Comparison of ENCODE assay signal across 28 cellular contexts in genomic region chr2:233756429-233757081, GRCh38. TPM values are rescaled to one million over a fixed set of nuclear protein-coding genes. Genes with fewer than 3 reads are reported as not detected.
"Had no signal": no experiment of that assay in that cellular context is flagged by ENCODE, and none has a peak within 500 bp of the region (broad histone marks: within the 10 kb centered on the region; RNA-seq: fewer than 3 reads in every experiment).

No MANE protein-coding gene starts in this region.

- H3K27ac ChIP-seq: adrenal gland, cardiac muscle cell, left lung, prostate gland, skin epidermis, suprapubic skin, WERI-Rb-1 had no signal

- H3K4me3 ChIP-seq: adrenal gland, cardiac muscle cell, left lung, prostate gland, skin epidermis, suprapubic skin had no signal

- H3K27me3 ChIP-seq: adrenal gland, cardiac muscle cell, left lung, suprapubic skin had no signal

- H3K9me3 ChIP-seq: adrenal gland, left lung, prostate gland, suprapubic skin had no signal

- ATAC-seq: activated CD4-positive, alpha-beta T cell treated with anti-CD3 and anti-CD28 coated beads for 36 hours; activated naive CD4-positive, alpha-beta T cell treated with anti-CD3 and anti-CD28 coated beads, Interleukin-2, amount 50 U/mL, for 72 hours; left lung; right cardiac atrium had no signal

- H3K4me1 ChIP-seq: adrenal gland, left lung, prostate gland, suprapubic skin had no signal

- H3K36me3 ChIP-seq: adrenal gland, cardiac muscle cell, left lung, prostate gland, suprapubic skin, WERI-Rb-1 had no signal

- DNase-seq: activated CD4-positive, alpha-beta memory T cell treated with anti-CD3 and anti-CD28 coated beads for 36 hours; activated CD4-positive, alpha-beta T cell treated with anti-CD3 and anti-CD28 coated beads for 36 hours; activated gamma-delta T cell treated with Interleukin-2 at 50 U/mL for 16 hours; activated T-cell treated with anti-CD3 and anti-CD28 coated beads for 4 hours; adrenal gland; foreskin melanocyte; glutamatergic neuron; hypothalamus; islet precursor cell; left lung; mammary epithelial cell; midbrain; occipital lobe; right cardiac atrium; stimulated activated CD4-positive, alpha-beta T cell treated with anti-CD3 and anti-CD28 coated beads, Interleukin-15, amount 100 ng/mL, for 24 hours; stimulated activated CD4-positive, alpha-beta T cell treated with anti-CD3 and anti-CD28 coated beads, Interleukin-2, amount 100 ng/mL, for 48 hours; trophoblast cell; WERI-Rb-1 had no signal

RNA-seq across cellular contexts. Expression of gene UGT1A1, which starts 3.5 kb away (rescaled TPM):
- total RNA-seq: activated CD4-positive, alpha-beta memory T cell treated with anti-CD3 and anti-CD28 coated beads for 36 hours; activated CD4-positive, alpha-beta T cell treated with anti-CD3 and anti-CD28 coated beads for 36 hours; activated naive CD4-positive, alpha-beta T cell treated with anti-CD3 and anti-CD28 coated beads, Interleukin-2, amount 50 U/mL, for 72 hours; activated T-helper 1 cell treated with anti-CD3 and anti-CD28 coated beads, Interleukin-12 subunit alpha, Interleukin-12 subunit beta, Interleukin-2, Interleukin-4 antibody, amounts not matched to agents 30 ng/mL and 10 ng/mL and 1 ng/mL, durations not matched to agents 14 hours and 24 hours and 36 hours; cardiac muscle cell; epithelial cell of proximal tubule; fibroblast of lung; occipital lobe; right cardiac atrium; T-helper 2 cell treated with Interferon-gamma antibody and Interleukin-4, amounts not matched to agents 100 ng/mL and 5 ng/mL, for 36 hours had no signal
- polyA plus RNA-seq: cardiac muscle cell, fibroblast of lung, neural cell, right cardiac atrium had no signal

RNA-seq across cellular contexts. Expression of gene MROH2A, which starts 21.6 kb away (rescaled TPM):
- total RNA-seq: activated CD4-positive, alpha-beta memory T cell treated with anti-CD3 and anti-CD28 coated beads for 36 hours; activated CD4-positive, alpha-beta T cell treated with anti-CD3 and anti-CD28 coated beads for 36 hours; activated naive CD4-positive, alpha-beta T cell treated with anti-CD3 and anti-CD28 coated beads, Interleukin-2, amount 50 U/mL, for 72 hours; activated T-helper 1 cell treated with anti-CD3 and anti-CD28 coated beads, Interleukin-12 subunit alpha, Interleukin-12 subunit beta, Interleukin-2, Interleukin-4 antibody, amounts not matched to agents 30 ng/mL and 10 ng/mL and 1 ng/mL, durations not matched to agents 14 hours and 24 hours and 36 hours; adrenal gland; epithelial cell of proximal tubule; fibroblast of lung; occipital lobe; right cardiac atrium; suprapubic skin; T-helper 2 cell treated with Interferon-gamma antibody and Interleukin-4, amounts not matched to agents 100 ng/mL and 5 ng/mL, for 36 hours had no signal
- polyA plus RNA-seq: cardiac muscle cell, fibroblast of lung, neural cell, right cardiac atrium had no signal

RNA-seq across cellular contexts. Expression of gene UGT1A3, which starts 27.7 kb away (rescaled TPM):
- total RNA-seq: activated CD4-positive, alpha-beta memory T cell treated with anti-CD3 and anti-CD28 coated beads for 36 hours; activated CD4-positive, alpha-beta T cell treated with anti-CD3 and anti-CD28 coated beads for 36 hours; activated naive CD4-positive, alpha-beta T cell treated with anti-CD3 and anti-CD28 coated beads, Interleukin-2, amount 50 U/mL, for 72 hours; activated T-helper 1 cell treated with anti-CD3 and anti-CD28 coated beads, Interleukin-12 subunit alpha, Interleukin-12 subunit beta, Interleukin-2, Interleukin-4 antibody, amounts not matched to agents 30 ng/mL and 10 ng/mL and 1 ng/mL, durations not matched to agents 14 hours and 24 hours and 36 hours; adrenal gland; cardiac muscle cell; epithelial cell of proximal tubule; fibroblast of lung; left lung; occipital lobe; right cardiac atrium; T-helper 2 cell treated with Interferon-gamma antibody and Interleukin-4, amounts not matched to agents 100 ng/mL and 5 ng/mL, for 36 hours had no signal
- polyA plus RNA-seq: adrenal gland, cardiac muscle cell, fibroblast of lung, mammary epithelial cell, neural cell, right cardiac atrium had no signal

RNA-seq across cellular contexts. Expression of gene UGT1A4, which starts 38.0 kb away (rescaled TPM):
- total RNA-seq: activated CD4-positive, alpha-beta memory T cell treated with anti-CD3 and anti-CD28 coated beads for 36 hours; activated CD4-positive, alpha-beta T cell treated with anti-CD3 and anti-CD28 coated beads for 36 hours; activated naive CD4-positive, alpha-beta T cell treated with anti-CD3 and anti-CD28 coated beads, Interleukin-2, amount 50 U/mL, for 72 hours; activated T-helper 1 cell treated with anti-CD3 and anti-CD28 coated beads, Interleukin-12 subunit alpha, Interleukin-12 subunit beta, Interleukin-2, Interleukin-4 antibody, amounts not matched to agents 30 ng/mL and 10 ng/mL and 1 ng/mL, durations not matched to agents 14 hours and 24 hours and 36 hours; cardiac muscle cell; epithelial cell of proximal tubule; fibroblast of lung; left lung; occipital lobe; prostate gland; right cardiac atrium; T-helper 2 cell treated with Interferon-gamma antibody and Interleukin-4, amounts not matched to agents 100 ng/mL and 5 ng/mL, for 36 hours had no signal
- polyA plus RNA-seq: adrenal gland, cardiac muscle cell, fibroblast of lung, mammary epithelial cell, neural cell had no signal

RNA-seq across cellular contexts. Expression of gene UGT1A5, which starts 43.8 kb away (rescaled TPM):
- total RNA-seq: activated CD4-positive, alpha-beta memory T cell treated with anti-CD3 and anti-CD28 coated beads for 36 hours; activated CD4-positive, alpha-beta T cell treated with anti-CD3 and anti-CD28 coated beads for 36 hours; activated naive CD4-positive, alpha-beta T cell treated with anti-CD3 and anti-CD28 coated beads, Interleukin-2, amount 50 U/mL, for 72 hours; activated T-helper 1 cell treated with anti-CD3 and anti-CD28 coated beads, Interleukin-12 subunit alpha, Interleukin-12 subunit beta, Interleukin-2, Interleukin-4 antibody, amounts not matched to agents 30 ng/mL and 10 ng/mL and 1 ng/mL, durations not matched to agents 14 hours and 24 hours and 36 hours; cardiac muscle cell; epithelial cell of proximal tubule; fibroblast of lung; occipital lobe; right cardiac atrium; T-helper 2 cell treated with Interferon-gamma antibody and Interleukin-4, amounts not matched to agents 100 ng/mL and 5 ng/mL, for 36 hours had no signal
- polyA plus RNA-seq: adrenal gland, cardiac muscle cell, fibroblast of lung, mammary epithelial cell, neural cell, right cardiac atrium had no signal
